Comparison of ENCODE assay signal across 1 cellular context in the genomic region with DNA sequence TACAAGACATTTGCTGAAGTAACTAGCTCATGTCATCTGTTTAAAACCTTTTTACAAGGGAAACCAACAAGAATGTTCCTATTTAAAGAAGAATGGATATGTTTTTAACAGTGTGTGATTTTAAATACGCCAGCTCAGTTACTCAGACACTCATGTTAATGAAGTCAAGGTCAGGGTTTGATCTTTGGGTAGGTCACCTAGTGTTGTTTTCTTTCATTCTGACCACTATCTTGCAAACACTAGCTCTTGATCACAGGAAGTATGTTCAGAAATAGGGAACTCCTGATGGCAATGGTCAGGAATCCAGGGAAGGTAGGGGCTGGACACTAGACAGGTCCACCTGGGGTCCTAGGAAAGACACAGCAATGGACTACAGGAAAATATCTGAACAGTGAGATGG.
A peak's percentile ranks its signal among the peaks of the same experiment; 100 is the strongest.
TF ChIP-seq lines count a peak whose summit lies in the region.

No MANE protein-coding gene starts in this region.

TF ChIP-seq in HepG2, 621 proteins besides CTCF, POLR2A, EP300 and RAD21 (continued from another document and continues in another):
- TF ChIP-seq JDP2 (CRISPR knock-in tag; IDR thresholded peaks at IDR 0.05; ENCODE audit: borderline replicate concordance), result no peak
- TF ChIP-seq HMG20A (CRISPR knock-in tag; IDR thresholded peaks at IDR 0.05; ENCODE audit: borderline replicate concordance), result peak; percentile 34; the same call in 1 of the 2 replicates
- peak; percentile 23; the same call in 1 of the 2 replicates for TF ChIP-seq ELF3 (CRISPR knock-in tag; IDR thresholded peaks at IDR 0.05)
- peak; percentile 51 for TF ChIP-seq HNF4A (CRISPR knock-in tag; IDR thresholded peaks at IDR 0.05)
- TF ChIP-seq, protein P1, sequence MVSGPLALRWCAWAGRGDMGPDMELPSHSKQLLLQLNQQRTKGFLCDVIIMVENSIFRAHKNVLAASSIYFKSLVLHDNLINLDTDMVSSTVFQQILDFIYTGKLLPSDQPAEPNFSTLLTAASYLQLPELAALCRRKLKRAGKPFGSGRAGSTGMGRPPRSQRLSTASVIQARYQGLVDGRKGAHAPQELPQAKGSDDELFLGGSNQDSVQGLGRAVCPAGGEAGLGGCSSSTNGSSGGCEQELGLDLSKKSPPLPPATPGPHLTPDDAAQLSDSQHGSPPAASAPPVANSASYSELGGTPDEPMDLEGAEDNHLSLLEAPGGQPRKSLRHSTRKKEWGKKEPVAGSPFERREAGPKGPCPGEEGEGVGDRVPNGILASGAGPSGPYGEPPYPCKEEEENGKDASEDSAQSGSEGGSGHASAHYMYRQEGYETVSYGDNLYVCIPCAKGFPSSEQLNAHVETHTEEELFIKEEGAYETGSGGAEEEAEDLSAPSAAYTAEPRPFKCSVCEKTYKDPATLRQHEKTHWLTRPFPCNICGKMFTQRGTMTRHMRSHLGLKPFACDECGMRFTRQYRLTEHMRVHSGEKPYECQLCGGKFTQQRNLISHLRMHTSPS (CRISPR knock-in tag; IDR thresholded peaks at IDR 0.05; ENCODE audit: low read depth), result no peak
- peak; percentile 16 for TF ChIP-seq TEAD3 (CRISPR knock-in tag; optimal IDR thresholded peaks at IDR 0.05; ENCODE audit: borderline replicate concordance)
- TF ChIP-seq, protein P2, sequence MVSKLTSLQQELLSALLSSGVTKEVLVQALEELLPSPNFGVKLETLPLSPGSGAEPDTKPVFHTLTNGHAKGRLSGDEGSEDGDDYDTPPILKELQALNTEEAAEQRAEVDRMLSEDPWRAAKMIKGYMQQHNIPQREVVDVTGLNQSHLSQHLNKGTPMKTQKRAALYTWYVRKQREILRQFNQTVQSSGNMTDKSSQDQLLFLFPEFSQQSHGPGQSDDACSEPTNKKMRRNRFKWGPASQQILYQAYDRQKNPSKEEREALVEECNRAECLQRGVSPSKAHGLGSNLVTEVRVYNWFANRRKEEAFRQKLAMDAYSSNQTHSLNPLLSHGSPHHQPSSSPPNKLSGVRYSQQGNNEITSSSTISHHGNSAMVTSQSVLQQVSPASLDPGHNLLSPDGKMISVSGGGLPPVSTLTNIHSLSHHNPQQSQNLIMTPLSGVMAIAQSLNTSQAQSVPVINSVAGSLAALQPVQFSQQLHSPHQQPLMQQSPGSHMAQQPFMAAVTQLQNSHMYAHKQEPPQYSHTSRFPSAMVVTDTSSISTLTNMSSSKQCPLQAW (CRISPR knock-in tag; IDR thresholded peaks at IDR 0.05), result 0 out of 2 replicates have a peak, but pooled peaks have one; percentile 33
- TF ChIP-seq FOXO1 (CRISPR knock-in tag; IDR thresholded peaks at IDR 0.05), result peak; percentile 26; the same call in 1 of the 2 replicates
- TF ChIP-seq RBAK (CRISPR knock-in tag; IDR thresholded peaks at IDR 0.05), result no peak
- TF ChIP-seq E2F2 (CRISPR knock-in tag; IDR thresholded peaks at IDR 0.05; ENCODE audit: borderline replicate concordance), result no peak
- no peak for TF ChIP-seq ERF (CRISPR knock-in tag; IDR thresholded peaks at IDR 0.05)
- TF ChIP-seq PRDM10 (CRISPR knock-in tag; IDR thresholded peaks at IDR 0.05; ENCODE audit: low read depth), result no peak
- TF ChIP-seq PCBP1 (IDR thresholded peaks at IDR 0.05; ENCODE audit: borderline replicate concordance, low read depth, low read length), result no peak
- TF ChIP-seq NR2F6 (IDR thresholded peaks at IDR 0.05), result no peak
- 0 out of 2 replicates have a peak, but pooled peaks have one; percentile 35 for TF ChIP-seq NR2F6 (CRISPR knock-in tag; IDR thresholded peaks at IDR 0.05)
- no peak for TF ChIP-seq JUN (CRISPR knock-in tag; IDR thresholded peaks at IDR 0.05)
- TF ChIP-seq ZMYM2 (CRISPR knock-in tag; IDR thresholded peaks at IDR 0.05), result no peak
- no peak for TF ChIP-seq ZFP82 (CRISPR knock-in tag; IDR thresholded peaks at IDR 0.05; ENCODE audit: borderline replicate concordance)
- TF ChIP-seq AHR (CRISPR knock-in tag; IDR thresholded peaks at IDR 0.05), result no peak
- TF ChIP-seq RXRB (CRISPR knock-in tag; IDR thresholded peaks at IDR 0.05; ENCODE audit: borderline replicate concordance), result no peak
- peak; percentile 92; the same call in 1 of the 2 replicates for TF ChIP-seq HOMEZ (CRISPR knock-in tag; IDR thresholded peaks at IDR 0.05; ENCODE audit: low read depth)
- TF ChIP-seq KDM2A (CRISPR knock-in tag; IDR thresholded peaks at IDR 0.05; ENCODE audit: borderline replicate concordance, low read depth), result no peak
- no peak for TF ChIP-seq IRX3 (CRISPR knock-in tag; IDR thresholded peaks at IDR 0.05; ENCODE audit: borderline replicate concordance, low read depth)
- TF ChIP-seq SAP130 (CRISPR knock-in tag; IDR thresholded peaks at IDR 0.05; ENCODE audit: low read depth), result peak; percentile 45; the same call in 1 of the 2 replicates
- TF ChIP-seq ZNF326 (CRISPR knock-in tag; IDR thresholded peaks at IDR 0.05; ENCODE audit: borderline replicate concordance), result no peak
- no peak for TF ChIP-seq ZNF879 (CRISPR knock-in tag; IDR thresholded peaks at IDR 0.05)
- TF ChIP-seq SOX6 (IDR thresholded peaks at IDR 0.05), result no peak
- TF ChIP-seq SOX6 (CRISPR knock-in tag; IDR thresholded peaks at IDR 0.05), result peak; percentile 28; the same call in 1 of the 2 replicates
- peak; percentile 46; the same call in 1 of the 2 replicates for TF ChIP-seq ZMYM4 (CRISPR knock-in tag; IDR thresholded peaks at IDR 0.05)
- TF ChIP-seq CREM (IDR thresholded peaks at IDR 0.05), result no peak
- TF ChIP-seq CREM (CRISPR knock-in tag; IDR thresholded peaks at IDR 0.05), result no peak
- no peak for TF ChIP-seq ZNF788 (CRISPR knock-in tag; IDR thresholded peaks at IDR 0.05; ENCODE audit: borderline replicate concordance)
- no peak for TF ChIP-seq AGO1 (IDR thresholded peaks at IDR 0.05; ENCODE audit: low read depth, low read length, poor library complexity, severe bottlenecking)
- TF ChIP-seq ZNF350 (CRISPR knock-in tag; IDR thresholded peaks at IDR 0.05; ENCODE audit: borderline replicate concordance, low read depth), result no peak
- TF ChIP-seq ZFP36L2 (CRISPR knock-in tag; IDR thresholded peaks at IDR 0.05), result no peak
- TF ChIP-seq SOX13 (IDR thresholded peaks at IDR 0.05), result no peak
- TF ChIP-seq SOX13 (CRISPR knock-in tag; conservative IDR thresholded peaks at IDR 0.05 in 1 of 2, IDR thresholded peaks at IDR 0.05 in 1 of 2), result peak in 1 of 2 experiments; percentile 27; a peak in 1 of 4 replicates
- TF ChIP-seq PAXIP1 (CRISPR knock-in tag; conservative IDR thresholded peaks at IDR 0.05), result peak; percentile 54
- TF ChIP-seq NR2F1 (CRISPR knock-in tag; IDR thresholded peaks at IDR 0.05), result 0 out of 4 replicates have a peak, but pooled peaks of 1 of the 2 experiments have one; percentile 36
- no peak for TF ChIP-seq RELA (CRISPR knock-in tag; IDR thresholded peaks at IDR 0.05)
- TF ChIP-seq TCF7 (IDR thresholded peaks at IDR 0.05; ENCODE audit: low read depth), result peak; percentile 47; the same call in 1 of the 2 replicates
- TF ChIP-seq, protein P3, sequence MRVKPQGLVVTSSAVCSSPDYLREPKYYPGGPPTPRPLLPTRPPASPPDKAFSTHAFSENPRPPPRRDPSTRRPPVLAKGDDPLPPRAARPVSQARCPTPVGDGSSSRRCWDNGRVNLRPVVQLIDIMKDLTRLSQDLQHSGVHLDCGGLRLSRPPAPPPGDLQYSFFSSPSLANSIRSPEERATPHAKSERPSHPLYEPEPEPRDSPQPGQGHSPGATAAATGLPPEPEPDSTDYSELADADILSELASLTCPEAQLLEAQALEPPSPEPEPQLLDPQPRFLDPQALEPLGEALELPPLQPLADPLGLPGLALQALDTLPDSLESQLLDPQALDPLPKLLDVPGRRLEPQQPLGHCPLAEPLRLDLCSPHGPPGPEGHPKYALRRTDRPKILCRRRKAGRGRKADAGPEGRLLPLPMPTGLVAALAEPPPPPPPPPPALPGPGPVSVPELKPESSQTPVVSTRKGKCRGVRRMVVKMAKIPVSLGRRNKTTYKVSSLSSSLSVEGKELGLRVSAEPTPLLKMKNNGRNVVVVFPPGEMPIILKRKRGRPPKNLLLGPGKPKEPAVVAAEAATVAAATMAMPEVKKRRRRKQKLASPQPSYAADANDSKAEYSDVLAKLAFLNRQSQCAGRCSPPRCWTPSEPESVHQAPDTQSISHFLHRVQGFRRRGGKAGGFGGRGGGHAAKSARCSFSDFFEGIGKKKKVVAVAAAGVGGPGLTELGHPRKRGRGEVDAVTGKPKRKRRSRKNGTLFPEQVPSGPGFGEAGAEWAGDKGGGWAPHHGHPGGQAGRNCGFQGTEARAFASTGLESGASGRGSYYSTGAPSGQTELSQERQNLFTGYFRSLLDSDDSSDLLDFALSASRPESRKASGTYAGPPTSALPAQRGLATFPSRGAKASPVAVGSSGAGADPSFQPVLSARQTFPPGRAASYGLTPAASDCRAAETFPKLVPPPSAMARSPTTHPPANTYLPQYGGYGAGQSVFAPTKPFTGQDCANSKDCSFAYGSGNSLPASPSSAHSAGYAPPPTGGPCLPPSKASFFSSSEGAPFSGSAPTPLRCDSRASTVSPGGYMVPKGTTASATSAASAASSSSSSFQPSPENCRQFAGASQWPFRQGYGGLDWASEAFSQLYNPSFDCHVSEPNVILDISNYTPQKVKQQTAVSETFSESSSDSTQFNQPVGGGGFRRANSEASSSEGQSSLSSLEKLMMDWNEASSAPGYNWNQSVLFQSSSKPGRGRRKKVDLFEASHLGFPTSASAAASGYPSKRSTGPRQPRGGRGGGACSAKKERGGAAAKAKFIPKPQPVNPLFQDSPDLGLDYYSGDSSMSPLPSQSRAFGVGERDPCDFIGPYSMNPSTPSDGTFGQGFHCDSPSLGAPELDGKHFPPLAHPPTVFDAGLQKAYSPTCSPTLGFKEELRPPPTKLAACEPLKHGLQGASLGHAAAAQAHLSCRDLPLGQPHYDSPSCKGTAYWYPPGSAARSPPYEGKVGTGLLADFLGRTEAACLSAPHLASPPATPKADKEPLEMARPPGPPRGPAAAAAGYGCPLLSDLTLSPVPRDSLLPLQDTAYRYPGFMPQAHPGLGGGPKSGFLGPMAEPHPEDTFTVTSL (CRISPR knock-in tag; IDR thresholded peaks at IDR 0.05; ENCODE audit: borderline replicate concordance), result peak; percentile 74; the same call in 1 of the 2 replicates
- TF ChIP-seq ZNF614 (CRISPR knock-in tag; IDR thresholded peaks at IDR 0.05; ENCODE audit: borderline replicate concordance), result 0 out of 2 replicates have a peak, but pooled peaks have one; percentile 30
- peak; percentile 34; the same call in 1 of the 2 replicates for TF ChIP-seq MIXL1 (CRISPR knock-in tag; IDR thresholded peaks at IDR 0.05)
